Comparison of ENCODE assay signal across 1 cellular context in the genomic region with DNA sequence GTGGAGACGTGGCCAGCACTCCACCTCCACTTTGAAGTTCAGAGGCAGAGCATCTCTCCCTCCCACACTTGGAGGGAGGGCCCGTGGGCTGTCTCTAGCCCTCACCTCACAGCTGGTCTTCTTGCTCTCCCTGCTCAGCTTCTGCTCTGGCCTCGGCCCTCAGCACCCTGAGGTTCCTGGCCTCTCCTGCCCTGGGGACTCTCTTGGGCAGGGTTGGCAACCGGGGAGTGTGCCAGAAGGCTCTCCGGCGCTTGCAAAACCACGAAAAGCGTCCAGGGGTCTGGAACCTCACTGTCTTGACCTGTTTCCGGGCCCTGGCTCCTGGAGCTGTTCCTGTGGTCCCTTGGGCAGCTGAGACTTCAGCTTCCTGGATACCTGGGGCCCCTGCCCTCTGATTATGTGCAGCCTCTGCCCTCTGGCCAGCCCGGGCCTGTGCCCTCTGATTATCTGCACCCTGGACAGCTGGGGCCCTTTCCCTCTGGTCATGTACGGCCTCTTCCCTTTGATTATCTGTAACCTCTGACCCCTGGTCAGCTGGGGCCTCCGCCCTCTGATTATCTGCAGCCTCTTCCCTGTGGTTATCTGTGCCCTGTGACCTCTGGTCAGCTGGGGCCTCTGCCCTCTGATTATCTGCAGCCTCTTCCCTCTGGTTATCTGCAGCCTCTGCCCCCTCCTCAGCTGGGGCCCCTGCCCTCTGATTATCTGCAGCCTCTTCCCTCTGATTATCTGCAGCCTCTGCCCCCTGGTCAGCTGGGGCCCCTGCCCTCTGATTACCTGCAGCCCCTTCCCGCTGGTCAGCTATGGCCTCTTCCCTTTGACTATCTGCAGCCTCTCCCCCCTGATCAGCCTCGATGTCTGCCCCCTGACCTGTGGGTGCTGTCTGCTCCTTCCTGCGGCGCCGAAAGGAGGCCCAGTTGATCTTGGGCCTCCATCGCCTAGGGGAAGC.
TF ChIP-seq lines count a peak whose summit lies in the region.

No MANE protein-coding gene starts in this region.

TF ChIP-seq in HEK293, 187 proteins besides CTCF, POLR2A, EP300 and RAD21 (continued from another document):
- TF ChIP-seq, protein P1, sequence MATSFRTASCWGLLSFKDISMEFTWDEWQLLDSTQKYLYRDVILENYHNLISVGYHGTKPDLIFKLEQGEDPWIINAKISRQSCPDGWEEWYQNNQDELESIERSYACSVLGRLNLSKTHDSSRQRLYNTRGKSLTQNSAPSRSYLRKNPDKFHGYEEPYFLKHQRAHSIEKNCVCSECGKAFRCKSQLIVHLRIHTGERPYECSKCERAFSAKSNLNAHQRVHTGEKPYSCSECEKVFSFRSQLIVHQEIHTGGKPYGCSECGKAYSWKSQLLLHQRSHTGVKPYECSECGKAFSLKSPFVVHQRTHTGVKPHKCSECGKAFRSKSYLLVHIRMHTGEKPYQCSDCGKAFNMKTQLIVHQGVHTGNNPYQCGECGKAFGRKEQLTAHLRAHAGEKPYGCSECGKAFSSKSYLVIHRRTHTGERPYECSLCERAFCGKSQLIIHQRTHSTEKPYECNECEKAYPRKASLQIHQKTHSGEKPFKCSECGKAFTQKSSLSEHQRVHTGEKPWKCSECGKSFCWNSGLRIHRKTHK (tag by site-specific recombination; IDR thresholded peaks at IDR 0.05), result no peak
- TF ChIP-seq, protein P2, sequence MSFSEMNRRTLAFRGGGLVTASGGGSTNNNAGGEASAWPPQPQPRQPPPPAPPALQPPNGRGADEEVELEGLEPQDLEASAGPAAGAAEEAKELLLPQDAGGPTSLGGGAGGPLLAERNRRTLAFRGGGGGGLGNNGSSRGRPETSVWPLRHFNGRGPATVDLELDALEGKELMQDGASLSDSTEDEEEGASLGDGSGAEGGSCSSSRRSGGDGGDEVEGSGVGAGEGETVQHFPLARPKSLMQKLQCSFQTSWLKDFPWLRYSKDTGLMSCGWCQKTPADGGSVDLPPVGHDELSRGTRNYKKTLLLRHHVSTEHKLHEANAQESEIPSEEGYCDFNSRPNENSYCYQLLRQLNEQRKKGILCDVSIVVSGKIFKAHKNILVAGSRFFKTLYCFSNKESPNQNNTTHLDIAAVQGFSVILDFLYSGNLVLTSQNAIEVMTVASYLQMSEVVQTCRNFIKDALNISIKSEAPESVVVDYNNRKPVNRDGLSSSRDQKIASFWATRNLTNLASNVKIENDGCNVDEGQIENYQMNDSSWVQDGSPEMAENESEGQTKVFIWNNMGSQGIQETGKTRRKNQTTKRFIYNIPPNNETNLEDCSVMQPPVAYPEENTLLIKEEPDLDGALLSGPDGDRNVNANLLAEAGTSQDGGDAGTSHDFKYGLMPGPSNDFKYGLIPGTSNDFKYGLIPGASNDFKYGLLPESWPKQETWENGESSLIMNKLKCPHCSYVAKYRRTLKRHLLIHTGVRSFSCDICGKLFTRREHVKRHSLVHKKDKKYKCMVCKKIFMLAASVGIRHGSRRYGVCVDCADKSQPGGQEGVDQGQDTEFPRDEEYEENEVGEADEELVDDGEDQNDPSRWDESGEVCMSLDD (tag by site-specific recombination; IDR thresholded peaks at IDR 0.05), result no peak
- TF ChIP-seq MZF1 (tag by site-specific recombination; IDR thresholded peaks at IDR 0.05; ENCODE audit: borderline replicate concordance) (no peak), EGR2 (tag by site-specific recombination; IDR thresholded peaks at IDR 0.05; ENCODE audit: low read depth) (peak; percentile 66), ZFHX2 (tag by site-specific recombination; conservative IDR thresholded peaks at IDR 0.05) (peak; percentile 78), ZNF514 (tag by site-specific recombination; IDR thresholded peaks at IDR 0.05) (no peak), SETDB1 (IDR thresholded peaks at IDR 0.05; ENCODE audit: insufficient read length, low read length) (no peak), ZNF169 (tag by site-specific recombination; IDR thresholded peaks at IDR 0.05) (no peak)
